ENCODE assay signal across 8 cellular contexts in the genomic region with DNA sequence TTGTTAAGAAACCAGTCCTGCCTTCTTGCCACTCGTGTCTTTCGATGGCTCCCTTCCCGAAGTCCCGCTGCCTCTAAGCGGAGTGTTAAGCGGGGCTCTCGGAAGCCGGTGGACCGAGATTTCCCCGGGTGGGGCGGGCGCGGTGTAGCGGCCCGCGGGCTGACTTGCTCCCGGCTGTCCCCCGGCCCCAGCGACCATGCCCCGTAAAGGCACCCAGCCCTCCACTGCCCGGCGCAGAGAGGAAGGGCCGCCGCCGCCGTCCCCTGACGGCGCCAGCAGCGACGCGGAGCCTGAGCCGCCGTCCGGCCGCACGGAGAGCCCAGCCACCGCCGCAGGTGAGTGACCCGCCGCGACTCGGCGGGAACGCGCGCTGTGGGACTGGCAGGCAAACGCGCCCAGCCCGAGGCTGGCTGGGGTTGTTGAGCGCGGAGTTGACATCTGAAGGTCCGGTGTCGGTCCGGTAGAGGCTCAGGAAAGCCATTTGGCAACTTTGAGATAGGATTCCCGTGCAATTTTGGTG. TPM values are rescaled to one million over a fixed set of nuclear protein-coding genes. Genes with fewer than 3 reads are reported as not detected.
DNase-seq lines count a peak whose midpoint lies in the region; TF ChIP-seq lines count a peak whose summit lies in the region.

No MANE protein-coding gene starts in this region.

- TF ChIP-seq CTCF in adrenal gland (IDR thresholded peaks at IDR 0.05), result no peak

- no peaks in the 10 kb centered on the region for H3K27me3 ChIP-seq in adrenal gland

- H3K4me3 ChIP-seq in adrenal gland, result peak overlapping the region; percentile 5 to 73 (median 52)
- peak overlapping the region; percentile 93 for H3K4me3 ChIP-seq in iPS-18c (ENCODE audit: insufficient read depth, low read depth, low read length)
- peak overlapping the region; percentile 50 to 91 (median 79) for H3K4me3 ChIP-seq in skin epidermis

- intact Hi-C loops in adrenal gland (cut with DNase I), result no loop called here

- 0 to 1% (median 0%) methylated on average over 23 to 55 of the region's 55 CpGs for WGBS in adrenal gland, 4 donors

- no peaks in the 10 kb centered on the region for H3K9me3 ChIP-seq in adrenal gland (replicated peaks in 1 of 3)
- H3K9me3 ChIP-seq in iPS-18c (ENCODE audit: control insufficient read depth, insufficient read depth, low read length), result no peaks in the 10 kb centered on the region

- no peak for TF ChIP-seq POLR2A in adrenal gland (IDR thresholded peaks at IDR 0.05)

- no peaks in the 10 kb centered on the region for H3K36me3 ChIP-seq in adrenal gland (replicated peaks in 1 of 2)

- H3K27ac ChIP-seq in adrenal gland (peak overlapping the region in 4 of 5 donors; percentile 79 to 90 (median 85)), skin epidermis (peak overlapping the region in 20 of 21 experiments; percentile 70 to 91 (median 84))

- peak; percentile 61 for DNase-seq in DMS53 (lab: John Stamatoyannopoulos, UW)
- no peak for DNase-seq in DMS53 treated with DMSO at 0.1 percent for 48 hours (lab: John Stamatoyannopoulos, UW; ENCODE audit: unreplicated experiment)
- DNase-seq in NCI-H69 (lab: John Stamatoyannopoulos, UW), result peak; percentile 52
- DNase-seq in adrenal gland, result peak; percentile 22 to 56 (median 35)
- DNase-seq in GF-D8 (lab: John Stamatoyannopoulos, UW), result no peak
- no peak for DNase-seq in central memory CD4-positive, alpha-beta T cell

- peaks cover 0 to 9% of the 10 kb centered on the region in 2 donors for H3K4me1 ChIP-seq in adrenal gland (replicated peaks in 1 of 2)

RNA-seq across cellular contexts. Expression of a gene that starts 1.2 kb away (rescaled TPM):
- total RNA-seq in adrenal gland, result 10 to 100 TPM; 10.5 to 32.8 (median 19.7) TPM
- polyA plus RNA-seq in adrenal gland, result 10 to 100 TPM; 29.0 to 48.5 (median 44.5) TPM

RNA-seq across cellular contexts. Expression of a gene that starts 1.7 kb away (rescaled TPM):
- 10 to 100 TPM; 11.0 to 28.9 (median 17.7) TPM for total RNA-seq in adrenal gland
- polyA plus RNA-seq in adrenal gland, result 10 to 100 TPM; 16.7 to 37.3 (median 27.4) TPM

RNA-seq across cellular contexts. Expression of a gene that starts 48.9 kb away (rescaled TPM):
- total RNA-seq in adrenal gland, result 1 to 10 TPM in 5 of 8 donors, under 1 TPM in 3; 0.35 to 2.7 (median 1.2) TPM
- under 1 TPM; 0.32 to 0.93 (median 0.61) TPM for polyA plus RNA-seq in adrenal gland

Comparison
In these comparisons a context has a peak if more than half of its experiments do, and no peak if none do; other contexts are left out.
1. DNase-seq: peak in DMS53 (single experiment), NCI-H69 (single experiment) and adrenal gland (7 of 7); none in DMS53 treated with DMSO at 0.1 percent for 48 hours (single experiment), GF-D8 (single experiment) and central memory CD4-positive, alpha-beta T cell (single experiment).
2. Peak in every context shown above with its lines, with median percentiles within 50 percentile points of each other: H3K4me3 ChIP-seq.